1 cellular context compared by ENCODE assay signal in genomic region chr20:22511943-22512910, GRCh38.
TF ChIP-seq lines count a peak whose summit lies in the region.

No MANE protein-coding gene starts in this region.

TF ChIP-seq in HepG2, 621 proteins besides CTCF, POLR2A, EP300 and RAD21 (continued from another document and continues in another):
- TF ChIP-seq ATF3 (CRISPR knock-in tag; IDR thresholded peaks at IDR 0.05) (peak; percentile 66; the same call in 1 of the 2 replicates), ETV6 (CRISPR knock-in tag; conservative IDR thresholded peaks at IDR 0.05) (no peak; the same call in 1 of the 2 replicates), EED (CRISPR knock-in tag; IDR thresholded peaks at IDR 0.05) (no peak), KDM1A (CRISPR knock-in tag; IDR thresholded peaks at IDR 0.05) (peak; percentile 84), ZFP41 (CRISPR knock-in tag; IDR thresholded peaks at IDR 0.05; ENCODE audit: borderline replicate concordance) (no peak), ZNF546 (CRISPR knock-in tag; conservative IDR thresholded peaks at IDR 0.05) (peak; percentile 67; the same call in 1 of the 2 replicates), MZF1 (CRISPR knock-in tag; IDR thresholded peaks at IDR 0.05; ENCODE audit: borderline replicate concordance) (no peak), RBM22 (optimal IDR thresholded peaks at IDR 0.05; ENCODE audit: low read length) (peak; percentile 47), MYNN (CRISPR knock-in tag; IDR thresholded peaks at IDR 0.05; ENCODE audit: low read depth) (no peak; the same call in 1 of the 2 replicates), ZSCAN20 (CRISPR knock-in tag; IDR thresholded peaks at IDR 0.05; ENCODE audit: borderline replicate concordance) (peak; percentile 69; the same call in 1 of the 2 replicates), PAX8 (CRISPR knock-in tag; IDR thresholded peaks at IDR 0.05; ENCODE audit: borderline replicate concordance) (no peak), ZKSCAN1 (IDR thresholded peaks at IDR 0.05; ENCODE audit: low read length) (no peak; the same call in 1 of the 2 replicates), ZSCAN25 (CRISPR knock-in tag; IDR thresholded peaks at IDR 0.05) (peak; percentile 99), ZC3H13 (CRISPR knock-in tag; IDR thresholded peaks at IDR 0.05) (0 out of 2 replicates have a peak, but pooled peaks have one; percentile 9), BHLHE40 (IDR thresholded peaks at IDR 0.05; ENCODE audit: low read length) (peak; percentile 57), ZFP36 (IDR thresholded peaks at IDR 0.05; ENCODE audit: borderline replicate concordance, low read depth, low read length, partially characterized antibody) (no peak), ZNF530 (CRISPR knock-in tag; IDR thresholded peaks at IDR 0.05; ENCODE audit: low read depth) (no peak), MTF1 (CRISPR knock-in tag; IDR thresholded peaks at IDR 0.05) (peak; percentile 66; the same call in 1 of the 2 replicates), ZNF552 (CRISPR knock-in tag; IDR thresholded peaks at IDR 0.05; ENCODE audit: borderline replicate concordance) (no peak; the same call in 1 of the 2 replicates), THAP7 (CRISPR knock-in tag; IDR thresholded peaks at IDR 0.05) (peak; percentile 89), HMG20A (CRISPR knock-in tag; IDR thresholded peaks at IDR 0.05; ENCODE audit: borderline replicate concordance) (peak; percentile 89), KLF13 (CRISPR knock-in tag; IDR thresholded peaks at IDR 0.05) (no peak), ZNF605 (CRISPR knock-in tag; IDR thresholded peaks at IDR 0.05) (no peak; the same call in 1 of the 2 replicates), DMAP1 (CRISPR knock-in tag; IDR thresholded peaks at IDR 0.05) (peak; percentile 73), TMF1 (CRISPR knock-in tag; IDR thresholded peaks at IDR 0.05; ENCODE audit: low read depth) (no peak), ATF7 (IDR thresholded peaks at IDR 0.05) (no peak), ATF7 (CRISPR knock-in tag; IDR thresholded peaks at IDR 0.05) (0 out of 2 replicates have a peak, but pooled peaks have one; percentile 17), ZNF790 (CRISPR knock-in tag; IDR thresholded peaks at IDR 0.05; ENCODE audit: borderline replicate concordance) (peak; percentile 80; the same call in 1 of the 2 replicates), SPEN (CRISPR knock-in tag; IDR thresholded peaks at IDR 0.05; ENCODE audit: low read depth) (peak; percentile 39; the same call in 1 of the 2 replicates), PPARG (CRISPR knock-in tag; conservative IDR thresholded peaks at IDR 0.05) (peak; percentile 83), NRL (CRISPR knock-in tag; IDR thresholded peaks at IDR 0.05; ENCODE audit: borderline replicate concordance) (no peak), ISL2 (CRISPR knock-in tag; IDR thresholded peaks at IDR 0.05) (peak; percentile 96), TRIM22 (IDR thresholded peaks at IDR 0.05) (no peak), ZMYM3 (CRISPR knock-in tag; IDR thresholded peaks at IDR 0.05) (peak; percentile 73), SALL2 (CRISPR knock-in tag; IDR thresholded peaks at IDR 0.05) (peak; percentile 62), NFKBIZ (CRISPR knock-in tag; IDR thresholded peaks at IDR 0.05) (peak; percentile 96), ZNF383 (CRISPR knock-in tag; IDR thresholded peaks at IDR 0.05; ENCODE audit: borderline replicate concordance) (no peak; the same call in 1 of the 2 replicates), IRF1 (CRISPR knock-in tag; IDR thresholded peaks at IDR 0.05; ENCODE audit: low read depth) (no peak), HNRNPK (IDR thresholded peaks at IDR 0.05; ENCODE audit: low read depth, low read length, poor library complexity, severe bottlenecking) (no peak), NR2F6 (IDR thresholded peaks at IDR 0.05) (peak; percentile 78), NR2F6 (CRISPR knock-in tag; IDR thresholded peaks at IDR 0.05) (peak; percentile 88), NFE2L2 (IDR thresholded peaks at IDR 0.05; ENCODE audit: low read length) (no peak), SOX13 (IDR thresholded peaks at IDR 0.05) (peak; percentile 95), SOX13 (CRISPR knock-in tag; conservative IDR thresholded peaks at IDR 0.05 in 1 of 2, IDR thresholded peaks at IDR 0.05 in 1 of 2) (peak in 1 of 2 experiments; percentile 99; a peak in 2 of 4 replicates), GRHL1 (CRISPR knock-in tag; conservative IDR thresholded peaks at IDR 0.05) (no peak), RFX5 (IDR thresholded peaks at IDR 0.05; ENCODE audit: low read depth, low read length) (peak; percentile 51; the same call in 1 of the 2 replicates), NONO (IDR thresholded peaks at IDR 0.05) (no peak), NONO (CRISPR knock-in tag; conservative IDR thresholded peaks at IDR 0.05) (peak; percentile 63; the same call in 1 of the 2 replicates), KLF11 (CRISPR knock-in tag; IDR thresholded peaks at IDR 0.05) (peak; percentile 84), ZNF567 (CRISPR knock-in tag; IDR thresholded peaks at IDR 0.05; ENCODE audit: borderline replicate concordance) (peak; percentile 94; the same call in 1 of the 2 replicates), ZFP36L2 (CRISPR knock-in tag; IDR thresholded peaks at IDR 0.05) (no peak), ZFP91 (CRISPR knock-in tag; IDR thresholded peaks at IDR 0.05; ENCODE audit: borderline replicate concordance) (peak; percentile 75), FOXK1 (CRISPR knock-in tag; IDR thresholded peaks at IDR 0.05; ENCODE audit: borderline replicate concordance, low read depth) (peak; percentile 90), ZBTB42 (CRISPR knock-in tag; IDR thresholded peaks at IDR 0.05) (no peak), ARNT2 (CRISPR knock-in tag; IDR thresholded peaks at IDR 0.05; ENCODE audit: low read depth) (no peak), KDM6A (CRISPR knock-in tag; IDR thresholded peaks at IDR 0.05; ENCODE audit: low read depth) (peak; percentile 89), MED13 (CRISPR knock-in tag; IDR thresholded peaks at IDR 0.05) (peak; percentile 87), ZBTB39 (CRISPR knock-in tag; IDR thresholded peaks at IDR 0.05) (no peak), ZBTB8A (CRISPR knock-in tag; IDR thresholded peaks at IDR 0.05; ENCODE audit: borderline replicate concordance, low read depth) (peak; percentile 39; the same call in 1 of the 2 replicates), SMYD3 (CRISPR knock-in tag; IDR thresholded peaks at IDR 0.05) (peak; percentile 81; the same call in 1 of the 2 replicates), AGO1 (IDR thresholded peaks at IDR 0.05; ENCODE audit: low read depth, low read length, poor library complexity, severe bottlenecking) (no peak), RARA (CRISPR knock-in tag; IDR thresholded peaks at IDR 0.05) (peak; percentile 96), AHDC1 (CRISPR knock-in tag; IDR thresholded peaks at IDR 0.05; ENCODE audit: borderline replicate concordance) (peak; percentile 99), ZSCAN12 (CRISPR knock-in tag; IDR thresholded peaks at IDR 0.05) (peak; percentile 81; the same call in 1 of the 2 replicates)
